25 cellular contexts compared by ENCODE assay signal in the genomic region with DNA sequence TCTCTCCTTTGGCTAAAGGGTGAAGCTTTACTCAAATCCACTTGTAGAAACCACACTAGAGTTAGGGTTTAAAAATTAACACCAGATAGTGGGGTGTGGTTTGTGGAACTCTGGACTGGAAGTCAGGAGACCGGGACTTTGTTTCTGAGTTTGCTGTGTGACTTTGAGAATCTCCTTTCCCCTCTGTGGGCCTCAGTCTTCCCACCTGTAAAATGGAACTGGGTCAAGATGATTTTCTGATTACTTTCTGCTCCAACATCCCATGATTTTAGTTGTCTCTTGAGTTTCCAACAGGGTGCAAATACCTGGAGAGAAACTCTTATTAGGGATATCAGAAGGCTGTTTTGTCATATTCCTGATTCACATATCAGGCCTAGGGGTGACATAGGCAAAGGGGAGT.
"Had no signal": no experiment of that assay in that cellular context is flagged by ENCODE, and none has a peak within 500 bp of the region (broad histone marks: within the 10 kb centered on the region; RNA-seq: fewer than 3 reads in every experiment).

No MANE protein-coding gene starts in this region.

- H3K4me3 ChIP-seq: colonic mucosa, esophagus squamous epithelium, gastrocnemius medialis, heart right ventricle, left lung, lower lobe of right lung had no signal

- H3K27me3 ChIP-seq: colonic mucosa had no signal

- H3K36me3 ChIP-seq: colonic mucosa, esophagus squamous epithelium, gastrocnemius medialis, heart right ventricle, left lung, lower lobe of right lung had no signal

- DNase-seq: colonic mucosa; cortex of kidney; effector CD8-positive, alpha-beta T cell; effector memory CD8-positive, alpha-beta T cell; endodermal cell; erythroblast; esophagus squamous epithelium; foreskin fibroblast; foreskin melanocyte; gastrocnemius medialis; glutamatergic neuron; head of caudate nucleus; heart right ventricle; hippocampal formation; left cardiac atrium; left lung; left ventricle myocardium superior; lower lobe of right lung; mesenchymal stem cell; midbrain had no signal

- H3K9me3 ChIP-seq: colonic mucosa, esophagus squamous epithelium, gastrocnemius medialis, heart right ventricle, left lung, lower lobe of right lung had no signal

- H3K27ac ChIP-seq: colonic mucosa, epithelial cell of prostate, esophagus squamous epithelium, gastrocnemius medialis, heart right ventricle, left lung, lower lobe of right lung had no signal

- ATAC-seq: effector memory CD8-positive, alpha-beta T cell; esophagus mucosa; gastrocnemius medialis; heart right ventricle; left lung; left ventricle myocardium superior; lower lobe of right lung had no signal

- FAIRE-seq: endometrium, islet of Langerhans, keratinocyte had no signal

- H3K4me1 ChIP-seq: colonic mucosa, esophagus squamous epithelium, gastrocnemius medialis, left lung, lower lobe of right lung had no signal
